ENCODE assay signal across 10 cellular contexts in the genomic region with DNA sequence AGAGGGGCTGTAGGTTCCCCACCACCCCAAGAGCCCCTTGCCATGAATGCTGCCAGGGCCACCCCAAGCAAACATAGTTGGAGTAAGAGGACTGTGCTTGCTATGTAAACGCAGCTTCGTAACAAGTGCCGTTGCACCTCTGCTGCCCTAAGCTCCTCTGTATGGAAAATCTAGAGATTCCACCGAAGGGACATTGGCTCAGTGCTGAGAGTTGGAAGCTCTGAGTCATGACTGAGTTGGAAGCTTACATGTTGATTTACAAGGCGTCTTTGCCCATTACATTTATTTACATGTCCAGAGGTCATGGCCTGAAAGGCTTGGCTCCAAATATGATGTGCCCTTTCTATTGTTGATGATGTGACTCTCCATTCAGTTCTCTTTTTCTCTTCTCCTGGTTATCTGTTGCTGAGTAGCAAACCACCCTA.
DNase-seq lines count a peak whose midpoint lies in the region; ATAC-seq and TF ChIP-seq lines count a peak whose summit lies in the region.
"Had no signal": no experiment of that assay in that cellular context is flagged by ENCODE, and none has a peak within 500 bp of the region (broad histone marks: within the 10 kb centered on the region; RNA-seq: fewer than 3 reads in every experiment).

No MANE protein-coding gene starts in this region.

- no peak overlapping the region for H3K23ac ChIP-seq in IMR-90 (ENCODE audit: low read depth, low read length)

- no peak overlapping the region for H3K18ac ChIP-seq in IMR-90 (ENCODE audit: low read depth, low read length)

- H3K4me1 ChIP-seq in IMR-90 (ENCODE audit: control insufficient read depth, insufficient read depth, low read length): peaks cover 9% of the 10 kb centered on the region
- peaks cover 1 to 15% (median 4%) of the 10 kb centered on the region in 4 donors for H3K4me1 ChIP-seq in liver (ENCODE audit: control insufficient read depth in 4 of 4, insufficient read depth in 4 of 4, low read length in 3 of 4)

- dilution Hi-C loops in IMR-90 (cut with HindIII; ENCODE audit: low sequenced_read_pairs, unreplicated experiment): no loop called here

- no peak overlapping the region for H3K14ac ChIP-seq in IMR-90 (replicated peaks; ENCODE audit: low read depth, low read length)

- H3K79me1 ChIP-seq in IMR-90 (ENCODE audit: low read depth in 1 of 2, low read length in 2 of 2): no peaks in the 10 kb centered on the region

- no peak overlapping the region for H4K91ac ChIP-seq in IMR-90 (ENCODE audit: insufficient read depth, low read depth, low read length)

- no TSS peak for BruUV-seq in IMR-90 (replicated peaks; lab: Mats Ljungman, UMichigan)

- CTCF ChIA-PET in IMR-90 (lab: Yijun Ruan, JAX): interaction anchor here (0.6 kb wide), 1 partner anchor 33 kb away, joined by 4 read pairs; no protein-coding TSS in a partner anchor

- no peak overlapping the region for H4K5ac ChIP-seq in IMR-90 (ENCODE audit: low read depth, low read length)

- ATAC-seq in IMR-90 (ENCODE audit: low read depth): peak; percentile 77

- H3K9me3 ChIP-seq in IMR-90 (ENCODE audit: control insufficient read depth, insufficient read depth, low read length) (no peaks in the 10 kb centered on the region), liver (ENCODE audit: control insufficient read depth in 4 of 4, low read length in 3 of 4) (no peaks in the 10 kb centered on the region)

- H2BK20ac ChIP-seq in IMR-90 (ENCODE audit: low read depth, low read length): no peak overlapping the region

- H2BK15ac ChIP-seq in IMR-90 (ENCODE audit: low read depth, low read length): no peak overlapping the region

- no peak overlapping the region for H2AK9ac ChIP-seq in IMR-90 (replicated peaks; ENCODE audit: low read depth, low read length, poor library complexity)

- H3K9ac ChIP-seq in IMR-90 (ENCODE audit: low read depth, low read length): no peak overlapping the region
- no peak overlapping the region for H3K9ac ChIP-seq in liver (ENCODE audit: low read depth in 1 of 2, low read length in 2 of 2)

- TF ChIP-seq RAD21 in IMR-90 (IDR thresholded peaks at IDR 0.05; ENCODE audit: low read length): no peak
- TF ChIP-seq RAD21 in liver (IDR thresholded peaks at IDR 0.05): peak; percentile 53 to 70

- H3K27me3 ChIP-seq in IMR-90 (ENCODE audit: control insufficient read depth, insufficient read depth, low read length) (no peaks in the 10 kb centered on the region), liver (ENCODE audit: control insufficient read depth in 4 of 4, insufficient read depth in 4 of 4, low read length in 3 of 4) (no peaks in the 10 kb centered on the region)

- H3K4me3 ChIP-seq in IMR-90 (ENCODE audit: insufficient read depth, low read depth, low read length) (no peak overlapping the region), cardiac fibroblast (replicated peaks in 1 of 2; ENCODE audit: low read depth in 2 of 2, low read length in 2 of 2) (no peak overlapping the region), liver (ENCODE audit: low read depth in 1 of 3, low read length in 3 of 3) (no peak overlapping the region)

- no peak for TF ChIP-seq POLR2A in IMR-90 (IDR thresholded peaks at IDR 0.05; ENCODE audit: low read depth, low read length)

- no peak overlapping the region for H4K8ac ChIP-seq in IMR-90 (ENCODE audit: low read depth in 2 of 2, low read length in 2 of 2)

- TF ChIP-seq CTCF in IMR-90 (conservative IDR thresholded peaks at IDR 0.05; ENCODE audit: low read depth, low read length): no peak
- no peak for TF ChIP-seq CTCF in cardiac fibroblast (IDR thresholded peaks at IDR 0.05; ENCODE audit: low read depth, low read length)
- no peak for TF ChIP-seq CTCF in liver (IDR thresholded peaks at IDR 0.05; ENCODE audit: low read depth, low read length, missing input control)

- H3K9me1 ChIP-seq in IMR-90 (ENCODE audit: insufficient read depth, low read length): 0 out of 2 replicates have a peak, but pooled peaks cover 7% of the 10 kb centered on the region

- in situ Hi-C loops in IMR-90 (cut with MboI; ENCODE audit: low sequenced_read_pairs): loop anchor here (25.0 kb wide), 1 partner anchor 670 kb away; no protein-coding TSS in a partner anchor

- DNase-seq in AG08395 (ENCODE audit: low spot score) (peak; percentile 10), IMR-90 (peak; percentile 72), cardiac fibroblast (ENCODE audit: low read depth in 2 of 2) (peak; percentile 73 to 80), NCI-H1694 (lab: John Stamatoyannopoulos, UW) (no peak), SHP77 (lab: John Stamatoyannopoulos, UW) (no peak), NAMALWA (ENCODE audit: low spot score) (no peak)
- no peak for DNase-seq in stimulated activated CD4-positive, alpha-beta T cell treated with anti-CD3 and anti-CD28 coated beads, Interleukin-15, amount 100 ng/mL, for 24 hours
- DNase-seq: activated CD4-positive, CD25-positive, alpha-beta regulatory T cell treated with anti-CD3 and anti-CD28 coated beads, Interleukin-2, amount 50 U/mL, for 72 hours; NCI-H510A treated with DMSO at 0.1 percent for 48 hours had no signal

- no peak overlapping the region for H2BK5ac ChIP-seq in IMR-90 (ENCODE audit: low read depth, low read length, poor library complexity, severe bottlenecking)

- POLR2A ChIA-PET in IMR-90 (lab: Charles Lee; ENCODE audit: unreplicated experiment): no interaction called here

- no peak overlapping the region for H2AFZ ChIP-seq in IMR-90 (replicated peaks; ENCODE audit: low read length, poor library complexity)

- intact Hi-C loops in IMR-90 (cut with micrococcal nuclease): no loop called here

- no peaks in the 10 kb centered on the region for H3K36me3 ChIP-seq in IMR-90 (ENCODE audit: control insufficient read depth, insufficient read depth, low read length)
- H3K36me3 ChIP-seq in liver (ENCODE audit: control insufficient read depth in 4 of 4, insufficient read depth in 3 of 4, low read depth in 1 of 4, low read length in 3 of 4): no peaks in the 10 kb centered on the region

- no peak overlapping the region for H3K27ac ChIP-seq in IMR-90 (ENCODE audit: insufficient read depth, low read length)
- peak overlapping the region in 1 of 2 donors; percentile 39 for H3K27ac ChIP-seq in liver (ENCODE audit: low read depth in 1 of 2, low read length in 2 of 2)

- no peak overlapping the region for H2AK5ac ChIP-seq in IMR-90 (ENCODE audit: low read depth, low read length)

- H3K4me2 ChIP-seq in IMR-90 (ENCODE audit: low read depth, low read length): no peak overlapping the region

- H2BK120ac ChIP-seq in IMR-90 (ENCODE audit: low read depth, low read length): no peak overlapping the region

- H3K56ac ChIP-seq in IMR-90 (ENCODE audit: extremely low read depth, insufficient read depth, low read length): no peak overlapping the region

- WGBS in IMR-90 (ENCODE audit: extremely low coverage in 2 of 2, insufficient read length in 1 of 2), 2 experiments: no CpG with 5 or more reads among the region's 5 CpGs
- WGBS in liver: 31% methylated on average over 5 of the region's 5 CpGs

- H4K20me1 ChIP-seq in IMR-90 (ENCODE audit: insufficient read depth, low read length): no peaks in the 10 kb centered on the region

- no peak overlapping the region for H3K4ac ChIP-seq in IMR-90 (ENCODE audit: low read depth, low read length)

TF ChIP-seq in IMR-90, 13 proteins besides CTCF, POLR2A, EP300 and RAD21 (continues in another document):
- no peak for TF ChIP-seq BHLHE40 (IDR thresholded peaks at IDR 0.05; ENCODE audit: low read depth, low read length)
- no peak for TF ChIP-seq CHD1 (IDR thresholded peaks at IDR 0.05; ENCODE audit: low read depth, low read length)
- no peak for TF ChIP-seq RFX5 (IDR thresholded peaks at IDR 0.05; ENCODE audit: low read depth, low read length)
- no peak for TF ChIP-seq MXI1 (IDR thresholded peaks at IDR 0.05; ENCODE audit: borderline replicate concordance, low read depth, low read length)
- TF ChIP-seq, protein P1, sequence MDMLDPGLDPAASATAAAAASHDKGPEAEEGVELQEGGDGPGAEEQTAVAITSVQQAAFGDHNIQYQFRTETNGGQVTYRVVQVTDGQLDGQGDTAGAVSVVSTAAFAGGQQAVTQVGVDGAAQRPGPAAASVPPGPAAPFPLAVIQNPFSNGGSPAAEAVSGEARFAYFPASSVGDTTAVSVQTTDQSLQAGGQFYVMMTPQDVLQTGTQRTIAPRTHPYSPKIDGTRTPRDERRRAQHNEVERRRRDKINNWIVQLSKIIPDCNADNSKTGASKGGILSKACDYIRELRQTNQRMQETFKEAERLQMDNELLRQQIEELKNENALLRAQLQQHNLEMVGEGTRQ (IDR thresholded peaks at IDR 0.05; ENCODE audit: low read depth, low read length): no peak
- no peak for TF ChIP-seq NFE2L2 (IDR thresholded peaks at IDR 0.05; ENCODE audit: low read depth, low read length)
- no peak for TF ChIP-seq CEBPB (IDR thresholded peaks at IDR 0.05; ENCODE audit: low read depth, low read length)
- TF ChIP-seq RCOR1 (IDR thresholded peaks at IDR 0.05; ENCODE audit: insufficient replicate concordance, low read length): no peak

TF ChIP-seq in liver, 16 proteins besides CTCF, POLR2A, EP300 and RAD21 (continues in another document):
- TF ChIP-seq FOXA2 (IDR thresholded peaks at IDR 0.05): peak; percentile 98
- TF ChIP-seq RXRA (IDR thresholded peaks at IDR 0.05): peak; percentile 89 to 98
- TF ChIP-seq FOXA1 (IDR thresholded peaks at IDR 0.05): peak; percentile 97
- TF ChIP-seq HNF4A (conservative IDR thresholded peaks at IDR 0.05): peak; percentile 79 to 91
- TF ChIP-seq HNF4G (IDR thresholded peaks at IDR 0.05): peak; percentile 42
- TF ChIP-seq, protein P2, sequence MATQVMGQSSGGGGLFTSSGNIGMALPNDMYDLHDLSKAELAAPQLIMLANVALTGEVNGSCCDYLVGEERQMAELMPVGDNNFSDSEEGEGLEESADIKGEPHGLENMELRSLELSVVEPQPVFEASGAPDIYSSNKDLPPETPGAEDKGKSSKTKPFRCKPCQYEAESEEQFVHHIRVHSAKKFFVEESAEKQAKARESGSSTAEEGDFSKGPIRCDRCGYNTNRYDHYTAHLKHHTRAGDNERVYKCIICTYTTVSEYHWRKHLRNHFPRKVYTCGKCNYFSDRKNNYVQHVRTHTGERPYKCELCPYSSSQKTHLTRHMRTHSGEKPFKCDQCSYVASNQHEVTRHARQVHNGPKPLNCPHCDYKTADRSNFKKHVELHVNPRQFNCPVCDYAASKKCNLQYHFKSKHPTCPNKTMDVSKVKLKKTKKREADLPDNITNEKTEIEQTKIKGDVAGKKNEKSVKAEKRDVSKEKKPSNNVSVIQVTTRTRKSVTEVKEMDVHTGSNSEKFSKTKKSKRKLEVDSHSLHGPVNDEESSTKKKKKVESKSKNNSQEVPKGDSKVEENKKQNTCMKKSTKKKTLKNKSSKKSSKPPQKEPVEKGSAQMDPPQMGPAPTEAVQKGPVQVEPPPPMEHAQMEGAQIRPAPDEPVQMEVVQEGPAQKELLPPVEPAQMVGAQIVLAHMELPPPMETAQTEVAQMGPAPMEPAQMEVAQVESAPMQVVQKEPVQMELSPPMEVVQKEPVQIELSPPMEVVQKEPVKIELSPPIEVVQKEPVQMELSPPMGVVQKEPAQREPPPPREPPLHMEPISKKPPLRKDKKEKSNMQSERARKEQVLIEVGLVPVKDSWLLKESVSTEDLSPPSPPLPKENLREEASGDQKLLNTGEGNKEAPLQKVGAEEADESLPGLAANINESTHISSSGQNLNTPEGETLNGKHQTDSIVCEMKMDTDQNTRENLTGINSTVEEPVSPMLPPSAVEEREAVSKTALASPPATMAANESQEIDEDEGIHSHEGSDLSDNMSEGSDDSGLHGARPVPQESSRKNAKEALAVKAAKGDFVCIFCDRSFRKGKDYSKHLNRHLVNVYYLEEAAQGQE (IDR thresholded peaks at IDR 0.05): peak; percentile 84

Comparison
In these comparisons a context has a peak if more than half of its experiments do, and no peak if none do; other contexts are left out.
1. DNase-seq: peak in AG08395 (single experiment), IMR-90 (single experiment) and cardiac fibroblast (2 of 2); none in NCI-H1694 (single experiment), SHP77 (0 of 2), NAMALWA (single experiment) and stimulated activated CD4-positive, alpha-beta T cell treated with anti-CD3 and anti-CD28 coated beads, Interleukin-15, amount 100 ng/mL, for 24 hours (single experiment).